Comparison of ENCODE assay signal across 25 cellular contexts in the genomic region with DNA sequence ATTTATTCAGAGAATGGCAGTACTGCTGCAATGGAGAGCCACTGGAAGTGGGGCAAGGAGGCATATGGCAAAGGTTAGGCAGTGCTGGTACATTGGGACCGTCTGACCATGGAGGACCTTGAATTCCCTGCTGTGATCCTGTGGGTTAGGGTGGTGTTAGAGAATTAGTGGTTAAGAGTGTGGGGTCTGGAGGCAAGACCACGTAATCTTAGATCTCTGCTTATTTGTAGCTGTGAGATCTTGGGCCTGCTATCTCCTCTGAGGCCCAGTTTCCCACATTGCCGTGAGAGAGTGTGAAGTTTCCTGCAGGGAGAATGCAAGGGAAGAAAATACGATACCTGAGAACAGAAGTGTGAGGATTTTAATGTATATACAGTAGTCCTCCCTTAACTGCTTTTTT.
"Had no signal": no experiment of that assay in that cellular context is flagged by ENCODE, and none has a peak within 500 bp of the region (broad histone marks: within the 10 kb centered on the region; RNA-seq: fewer than 3 reads in every experiment).

No MANE protein-coding gene starts in this region.

- H3K36me3 ChIP-seq: neural progenitor cell, prostate gland, sigmoid colon, thoracic aorta had no signal

- H3K9ac ChIP-seq: neural progenitor cell, parathyroid adenoma had no signal

- H3K36me3 Mint-ChIP-seq: natural killer cell treated with Interleukin-12 subunit alpha and Interleukin-12 subunit beta and Interleukin-15 and Interleukin-18, amount 100 ng/mL, for 72 hours had no signal

- H3K9me3 ChIP-seq: esophagus squamous epithelium, heart right ventricle, left lung, prostate gland, sigmoid colon, spleen, thoracic aorta, tibial nerve, upper lobe of left lung had no signal

- ATAC-seq: heart right ventricle; left cardiac atrium; left lung; natural killer cell treated with Interleukin-12 subunit alpha and Interleukin-12 subunit beta and Interleukin-15 and Interleukin-18, amount 100 ng/mL, for 72 hours; right cardiac atrium; stimulated activated memory B cell treated with anti-CD40 and anti-IgM and Interleukin-4, amounts not matched to agents 10 μg/mL and 1 μg/mL and 100 μg/mL, for 72 hours; stimulated activated naive CD8-positive, alpha-beta T cell treated with anti-CD3 and anti-CD28 coated beads, Interleukin-15, Interleukin-2, amounts not matched to agents 100 U/mL and 50 U/mL, for 24 hours had no signal

- H3K79me2 ChIP-seq: parathyroid adenoma had no signal

- DNase-seq: dermis blood vessel endothelial cell; effector memory CD4-positive, alpha-beta T cell; erythroblast; esophagus squamous epithelium; foreskin melanocyte; glutamatergic neuron; heart right ventricle; hippocampal formation; left cardiac atrium; left lung; right cardiac atrium; sigmoid colon; spleen; stimulated activated CD4-positive, alpha-beta T cell treated with anti-CD3 and anti-CD28 coated beads, Interleukin-4, amount 100 ng/mL, for 4 hours; stimulated activated naive CD8-positive, alpha-beta T cell treated with anti-CD3 and anti-CD28 coated beads, Interleukin-15, Interleukin-2, amounts not matched to agents 100 U/mL and 50 U/mL, for 24 hours; upper lobe of left lung had no signal

- H3K4me3 ChIP-seq: coronary artery, esophagus squamous epithelium, heart right ventricle, left lung, neural progenitor cell, prostate gland, sigmoid colon, skin epidermis, spleen, thoracic aorta, tibial nerve, upper lobe of left lung had no signal

- H2AFZ ChIP-seq: neural progenitor cell, parathyroid adenoma had no signal

- H3K27me3 Mint-ChIP-seq: natural killer cell treated with Interleukin-12 subunit alpha and Interleukin-12 subunit beta and Interleukin-15 and Interleukin-18, amount 100 ng/mL, for 72 hours; stimulated activated memory B cell treated with anti-CD40 and anti-IgM and Interleukin-4, amounts not matched to agents 10 μg/mL and 1 μg/mL and 100 μg/mL, for 72 hours had no signal

- H3K27me3 ChIP-seq: esophagus squamous epithelium, heart right ventricle, left lung, neural progenitor cell, sigmoid colon, spleen, tibial nerve, upper lobe of left lung had no signal

- H3K4me3 Mint-ChIP-seq: natural killer cell treated with Interleukin-12 subunit alpha and Interleukin-12 subunit beta and Interleukin-15 and Interleukin-18, amount 100 ng/mL, for 72 hours; neural progenitor cell; stimulated activated memory B cell treated with anti-CD40 and anti-IgM and Interleukin-4, amounts not matched to agents 10 μg/mL and 1 μg/mL and 100 μg/mL, for 72 hours had no signal

- H3K27ac Mint-ChIP-seq: natural killer cell treated with Interleukin-12 subunit alpha and Interleukin-12 subunit beta and Interleukin-15 and Interleukin-18, amount 100 ng/mL, for 72 hours; neural progenitor cell; stimulated activated memory B cell treated with anti-CD40 and anti-IgM and Interleukin-4, amounts not matched to agents 10 μg/mL and 1 μg/mL and 100 μg/mL, for 72 hours had no signal

- H3K4me1 Mint-ChIP-seq: stimulated activated memory B cell treated with anti-CD40 and anti-IgM and Interleukin-4, amounts not matched to agents 10 μg/mL and 1 μg/mL and 100 μg/mL, for 72 hours had no signal

- H3K27ac ChIP-seq: coronary artery, esophagus squamous epithelium, heart right ventricle, left lung, neural progenitor cell, parathyroid adenoma, prostate gland, sigmoid colon, skin epidermis, spleen, thoracic aorta, tibial nerve, upper lobe of left lung had no signal

- H3K9me3 Mint-ChIP-seq: natural killer cell treated with Interleukin-12 subunit alpha and Interleukin-12 subunit beta and Interleukin-15 and Interleukin-18, amount 100 ng/mL, for 72 hours; neural progenitor cell; stimulated activated memory B cell treated with anti-CD40 and anti-IgM and Interleukin-4, amounts not matched to agents 10 μg/mL and 1 μg/mL and 100 μg/mL, for 72 hours had no signal

- H3K4me1 ChIP-seq: esophagus squamous epithelium, heart right ventricle, left lung, neural progenitor cell, parathyroid adenoma, prostate gland, sigmoid colon, spleen, tibial nerve, upper lobe of left lung had no signal

- H3K4me2 ChIP-seq: neural progenitor cell had no signal
